ENCODE assay signal across 16 cellular contexts in genomic region chr9:121943463-121943862, GRCh38.
DNase-seq lines count a peak whose midpoint lies in the region; ATAC-seq and TF ChIP-seq lines count a peak whose summit lies in the region.
"Had no signal": no experiment of that assay in that cellular context is flagged by ENCODE, and none has a peak within 500 bp of the region (broad histone marks: within the 10 kb centered on the region; RNA-seq: fewer than 3 reads in every experiment).

No MANE protein-coding gene starts in this region.

- H3K4me3 ChIP-seq in SK-N-SH (ENCODE audit: low read depth in 2 of 2, low read length in 1 of 2) = no peak overlapping the region

- no peak for TF ChIP-seq CTCF in SK-N-SH (IDR thresholded peaks at IDR 0.05)

- peak overlapping the region in 1 of 2 experiments; percentile 99; a peak in 2 of 4 replicates for H3K27ac ChIP-seq in SK-N-SH (ENCODE audit: low read depth in 2 of 2, low read length in 1 of 2)
- H3K27ac ChIP-seq: 22Rv1 had no signal

- H3K36me3 ChIP-seq in SK-N-SH (replicated peaks in 1 of 2; ENCODE audit: control insufficient read depth in 1 of 2, insufficient read depth in 2 of 2, low read length in 1 of 2) = peaks cover 0 to 6% of the 10 kb centered on the region in 2 experiments

- peak overlapping the region; percentile 63; the same call in 1 of the 2 replicates for H3K9ac ChIP-seq in SK-N-SH

- TF ChIP-seq RAD21 in SK-N-SH (IDR thresholded peaks at IDR 0.05; ENCODE audit: low read length) = no peak

- H2AFZ ChIP-seq in SK-N-SH (ENCODE audit: low read depth) = no peak overlapping the region

- no peak for TF ChIP-seq EP300 in SK-N-SH (IDR thresholded peaks at IDR 0.05; ENCODE audit: borderline replicate concordance in 1 of 2, low read depth in 1 of 2, low read length in 1 of 2)

- CTCF ChIA-PET in SK-N-SH (lab: Yijun Ruan, JAX) = no interaction called here

- H3K4me2 ChIP-seq in SK-N-SH = 0 out of 2 replicates have a peak overlapping the region, but pooled peaks have one; percentile 54

- H3K9me2 ChIP-seq in SK-N-SH = no peaks in the 10 kb centered on the region

- POLR2A ChIA-PET in SK-N-SH (lab: Yijun Ruan, JAX) = no interaction called here

- H3F3A ChIP-seq in SK-N-SH (replicated peaks; ENCODE audit: insufficient read depth) = peaks cover 27% of the 10 kb centered on the region

- ATAC-seq in SK-N-SH treated with all-trans-retinoic acid at 6 μM for 48 hours (no peak), HG03025 (IDR thresholded peaks at IDR 0.05; ENCODE audit: low FRiP score, unreplicated experiment) (no peak)

- WGBS in SK-N-SH (ENCODE audit: low lambda C conversion rate) = 93% methylated on average over 2 of the region's 2 CpGs

- H3K4me1 ChIP-seq in SK-N-SH (ENCODE audit: control insufficient read depth in 1 of 2, insufficient read depth in 2 of 2, low read depth in 1 of 2, low read length in 1 of 2) = peaks cover 14 to 35% of the 10 kb centered on the region in 2 experiments

- peaks cover 57% of the 10 kb centered on the region for H3K79me2 ChIP-seq in SK-N-SH (ENCODE audit: insufficient read depth)

- no peaks in the 10 kb centered on the region for H3K9me3 ChIP-seq in SK-N-SH

- no peaks in the 10 kb centered on the region for H3K27me3 ChIP-seq in SK-N-SH (ENCODE audit: insufficient read depth)

- H4K20me1 ChIP-seq in SK-N-SH (ENCODE audit: insufficient read depth) = no peaks in the 10 kb centered on the region

- DNase-seq in SK-N-SH (no peak), NAMALWA (ENCODE audit: low spot score) (peak; percentile 97), germinal center (ENCODE audit: low spot score) (peak; percentile 75), HK-2 (ENCODE audit: unreplicated experiment) (no peak), NCI-H1694 treated with DMSO at 0.1 percent for 48 hours (lab: John Stamatoyannopoulos, UW) (no peak), ureter (ENCODE audit: low spot score) (no peak)
- DNase-seq: DMS79 treated with DMSO at 0.1 percent for 48 hours, KBM-7, NCI-H1092, NCI-H146, NCI-H510A treated with DMSO at 0.1 percent for 48 hours, NCI-H82, SIG-M5 had no signal

TF ChIP-seq in SK-N-SH, 30 proteins besides CTCF, POLR2A, EP300 and RAD21 (continues in another document):
- TF ChIP-seq, protein P1, sequence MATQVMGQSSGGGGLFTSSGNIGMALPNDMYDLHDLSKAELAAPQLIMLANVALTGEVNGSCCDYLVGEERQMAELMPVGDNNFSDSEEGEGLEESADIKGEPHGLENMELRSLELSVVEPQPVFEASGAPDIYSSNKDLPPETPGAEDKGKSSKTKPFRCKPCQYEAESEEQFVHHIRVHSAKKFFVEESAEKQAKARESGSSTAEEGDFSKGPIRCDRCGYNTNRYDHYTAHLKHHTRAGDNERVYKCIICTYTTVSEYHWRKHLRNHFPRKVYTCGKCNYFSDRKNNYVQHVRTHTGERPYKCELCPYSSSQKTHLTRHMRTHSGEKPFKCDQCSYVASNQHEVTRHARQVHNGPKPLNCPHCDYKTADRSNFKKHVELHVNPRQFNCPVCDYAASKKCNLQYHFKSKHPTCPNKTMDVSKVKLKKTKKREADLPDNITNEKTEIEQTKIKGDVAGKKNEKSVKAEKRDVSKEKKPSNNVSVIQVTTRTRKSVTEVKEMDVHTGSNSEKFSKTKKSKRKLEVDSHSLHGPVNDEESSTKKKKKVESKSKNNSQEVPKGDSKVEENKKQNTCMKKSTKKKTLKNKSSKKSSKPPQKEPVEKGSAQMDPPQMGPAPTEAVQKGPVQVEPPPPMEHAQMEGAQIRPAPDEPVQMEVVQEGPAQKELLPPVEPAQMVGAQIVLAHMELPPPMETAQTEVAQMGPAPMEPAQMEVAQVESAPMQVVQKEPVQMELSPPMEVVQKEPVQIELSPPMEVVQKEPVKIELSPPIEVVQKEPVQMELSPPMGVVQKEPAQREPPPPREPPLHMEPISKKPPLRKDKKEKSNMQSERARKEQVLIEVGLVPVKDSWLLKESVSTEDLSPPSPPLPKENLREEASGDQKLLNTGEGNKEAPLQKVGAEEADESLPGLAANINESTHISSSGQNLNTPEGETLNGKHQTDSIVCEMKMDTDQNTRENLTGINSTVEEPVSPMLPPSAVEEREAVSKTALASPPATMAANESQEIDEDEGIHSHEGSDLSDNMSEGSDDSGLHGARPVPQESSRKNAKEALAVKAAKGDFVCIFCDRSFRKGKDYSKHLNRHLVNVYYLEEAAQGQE (IDR thresholded peaks at IDR 0.05; ENCODE audit: low read depth, low read length) = no peak
- TF ChIP-seq, protein P2, sequence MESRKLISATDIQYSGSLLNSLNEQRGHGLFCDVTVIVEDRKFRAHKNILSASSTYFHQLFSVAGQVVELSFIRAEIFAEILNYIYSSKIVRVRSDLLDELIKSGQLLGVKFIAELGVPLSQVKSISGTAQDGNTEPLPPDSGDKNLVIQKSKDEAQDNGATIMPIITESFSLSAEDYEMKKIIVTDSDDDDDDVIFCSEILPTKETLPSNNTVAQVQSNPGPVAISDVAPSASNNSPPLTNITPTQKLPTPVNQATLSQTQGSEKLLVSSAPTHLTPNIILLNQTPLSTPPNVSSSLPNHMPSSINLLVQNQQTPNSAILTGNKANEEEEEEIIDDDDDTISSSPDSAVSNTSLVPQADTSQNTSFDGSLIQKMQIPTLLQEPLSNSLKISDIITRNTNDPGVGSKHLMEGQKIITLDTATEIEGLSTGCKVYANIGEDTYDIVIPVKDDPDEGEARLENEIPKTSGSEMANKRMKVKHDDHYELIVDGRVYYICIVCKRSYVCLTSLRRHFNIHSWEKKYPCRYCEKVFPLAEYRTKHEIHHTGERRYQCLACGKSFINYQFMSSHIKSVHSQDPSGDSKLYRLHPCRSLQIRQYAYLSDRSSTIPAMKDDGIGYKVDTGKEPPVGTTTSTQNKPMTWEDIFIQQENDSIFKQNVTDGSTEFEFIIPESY (IDR thresholded peaks at IDR 0.05; ENCODE audit: borderline replicate concordance, low read depth) = no peak
- TF ChIP-seq SMC3 (IDR thresholded peaks at IDR 0.05; ENCODE audit: low read depth, low read length) (no peak), TCF12 (IDR thresholded peaks at IDR 0.05) (no peak), RCOR1 (IDR thresholded peaks at IDR 0.05; ENCODE audit: low read length) (no peak), ELF1 (IDR thresholded peaks at IDR 0.05) (no peak), MAX (IDR thresholded peaks at IDR 0.05; ENCODE audit: low read depth) (no peak), NRF1 (IDR thresholded peaks at IDR 0.05; ENCODE audit: low read depth, low read length) (no peak)

TF ChIP-seq in SK-N-SH treated with all-trans-retinoic acid at 6 μM for 48 hours, 23 proteins besides CTCF, POLR2A, EP300 and RAD21:
- TF ChIP-seq PPARA (CRISPR knock-in tag; IDR thresholded peaks at IDR 0.05; ENCODE audit: borderline replicate concordance) (no peak), ISL1 (CRISPR knock-in tag; IDR thresholded peaks at IDR 0.05) (no peak), ARNTL (CRISPR knock-in tag; IDR thresholded peaks at IDR 0.05; ENCODE audit: borderline replicate concordance, low read depth) (no peak), ZFP30 (CRISPR knock-in tag; IDR thresholded peaks at IDR 0.05) (no peak), RARB (CRISPR knock-in tag; IDR thresholded peaks at IDR 0.05) (no peak), GLIS3 (CRISPR knock-in tag; IDR thresholded peaks at IDR 0.05) (no peak), TCF4 (CRISPR knock-in tag; IDR thresholded peaks at IDR 0.05; ENCODE audit: borderline replicate concordance) (no peak), ZC3H10 (CRISPR knock-in tag; IDR thresholded peaks at IDR 0.05) (no peak), ZNF70 (CRISPR knock-in tag; IDR thresholded peaks at IDR 0.05) (no peak), CSDC2 (CRISPR knock-in tag; IDR thresholded peaks at IDR 0.05) (no peak)
- TF ChIP-seq, protein P3, sequence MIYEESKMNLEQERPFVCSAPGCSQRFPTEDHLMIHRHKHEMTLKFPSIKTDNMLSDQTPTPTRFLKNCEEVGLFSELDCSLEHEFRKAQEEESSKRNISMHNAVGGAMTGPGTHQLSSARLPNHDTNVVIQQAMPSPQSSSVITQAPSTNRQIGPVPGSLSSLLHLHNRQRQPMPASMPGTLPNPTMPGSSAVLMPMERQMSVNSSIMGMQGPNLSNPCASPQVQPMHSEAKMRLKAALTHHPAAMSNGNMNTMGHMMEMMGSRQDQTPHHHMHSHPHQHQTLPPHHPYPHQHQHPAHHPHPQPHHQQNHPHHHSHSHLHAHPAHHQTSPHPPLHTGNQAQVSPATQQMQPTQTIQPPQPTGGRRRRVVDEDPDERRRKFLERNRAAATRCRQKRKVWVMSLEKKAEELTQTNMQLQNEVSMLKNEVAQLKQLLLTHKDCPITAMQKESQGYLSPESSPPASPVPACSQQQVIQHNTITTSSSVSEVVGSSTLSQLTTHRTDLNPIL (CRISPR knock-in tag; IDR thresholded peaks at IDR 0.05; ENCODE audit: low read depth) = no peak
- TF ChIP-seq, protein P4, sequence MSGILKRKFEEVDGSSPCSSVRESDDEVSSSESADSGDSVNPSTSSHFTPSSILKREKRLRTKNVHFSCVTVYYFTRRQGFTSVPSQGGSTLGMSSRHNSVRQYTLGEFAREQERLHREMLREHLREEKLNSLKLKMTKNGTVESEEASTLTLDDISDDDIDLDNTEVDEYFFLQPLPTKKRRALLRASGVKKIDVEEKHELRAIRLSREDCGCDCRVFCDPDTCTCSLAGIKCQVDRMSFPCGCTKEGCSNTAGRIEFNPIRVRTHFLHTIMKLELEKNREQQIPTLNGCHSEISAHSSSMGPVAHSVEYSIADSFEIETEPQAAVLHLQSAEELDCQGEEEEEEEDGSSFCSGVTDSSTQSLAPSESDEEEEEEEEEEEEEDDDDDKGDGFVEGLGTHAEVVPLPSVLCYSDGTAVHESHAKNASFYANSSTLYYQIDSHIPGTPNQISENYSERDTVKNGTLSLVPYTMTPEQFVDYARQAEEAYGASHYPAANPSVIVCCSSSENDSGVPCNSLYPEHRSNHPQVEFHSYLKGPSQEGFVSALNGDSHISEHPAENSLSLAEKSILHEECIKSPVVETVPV (CRISPR knock-in tag; IDR thresholded peaks at IDR 0.05) = no peak
- TF ChIP-seq, protein P5, sequence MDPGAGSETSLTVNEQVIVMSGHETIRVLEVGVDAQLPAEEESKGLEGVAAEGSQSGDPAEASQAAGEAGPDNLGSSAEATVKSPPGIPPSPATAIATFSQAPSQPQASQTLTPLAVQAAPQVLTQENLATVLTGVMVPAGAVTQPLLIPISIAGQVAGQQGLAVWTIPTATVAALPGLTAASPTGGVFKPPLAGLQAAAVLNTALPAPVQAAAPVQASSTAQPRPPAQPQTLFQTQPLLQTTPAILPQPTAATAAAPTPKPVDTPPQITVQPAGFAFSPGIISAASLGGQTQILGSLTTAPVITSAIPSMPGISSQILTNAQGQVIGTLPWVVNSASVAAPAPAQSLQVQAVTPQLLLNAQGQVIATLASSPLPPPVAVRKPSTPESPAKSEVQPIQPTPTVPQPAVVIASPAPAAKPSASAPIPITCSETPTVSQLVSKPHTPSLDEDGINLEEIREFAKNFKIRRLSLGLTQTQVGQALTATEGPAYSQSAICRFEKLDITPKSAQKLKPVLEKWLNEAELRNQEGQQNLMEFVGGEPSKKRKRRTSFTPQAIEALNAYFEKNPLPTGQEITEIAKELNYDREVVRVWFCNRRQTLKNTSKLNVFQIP (CRISPR knock-in tag; IDR thresholded peaks at IDR 0.05; ENCODE audit: borderline replicate concordance, low read depth) = no peak

Comparison
In these comparisons a context has a peak if more than half of its experiments do, and no peak if none do; other contexts are left out.
1. DNase-seq: peak in NAMALWA (single experiment) and germinal center (single experiment); none in SK-N-SH (single experiment), HK-2 (single experiment), NCI-H1694 treated with DMSO at 0.1 percent for 48 hours (single experiment) and ureter (single experiment).